Comparison of ENCODE assay signal across 17 cellular contexts in the genomic region with DNA sequence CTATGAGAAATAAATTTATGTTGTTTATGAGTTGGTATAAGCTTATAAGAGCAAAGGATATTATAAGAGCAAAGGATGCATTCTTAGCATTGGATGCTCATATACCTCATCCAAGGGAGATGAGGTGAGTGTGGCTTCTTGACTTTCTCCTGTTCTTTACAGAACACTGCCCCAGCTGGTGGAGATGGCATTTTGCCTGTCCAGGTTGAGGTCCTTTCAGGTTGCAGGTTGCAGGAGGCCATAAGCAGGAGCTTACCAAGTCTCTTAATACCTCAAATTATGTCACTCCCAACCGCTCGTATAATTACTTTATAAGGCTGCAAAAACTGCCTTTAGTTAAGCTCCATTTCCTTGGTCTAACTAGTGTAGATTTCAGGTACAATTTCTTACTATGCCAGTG.
DNase-seq lines count a peak whose midpoint lies in the region; ATAC-seq and TF ChIP-seq lines count a peak whose summit lies in the region.
"Had no signal": no experiment of that assay in that cellular context is flagged by ENCODE, and none has a peak within 500 bp of the region (broad histone marks: within the 10 kb centered on the region; RNA-seq: fewer than 3 reads in every experiment).

No MANE protein-coding gene starts in this region.

- H3K4me1 ChIP-seq in breast epithelium (no peaks in the 10 kb centered on the region), RWPE2 (ENCODE audit: insufficient read depth, poor library complexity, severe bottlenecking) (peaks cover 42% of the 10 kb centered on the region), esophagus (ENCODE audit: control insufficient read depth in 2 of 2, insufficient read depth in 2 of 2, low read length in 1 of 2) (peaks cover 0 to 2% of the 10 kb centered on the region in 2 donors)
- H3K4me1 ChIP-seq: HAP-1 had no signal

- WGBS in esophagus, 2 donors, result 78 to 86% methylated on average over 2 of the region's 2 CpGs
- 92 to 94% methylated on average over 2 of the region's 2 CpGs for WGBS in lower leg skin, 2 donors

- H3K4me3 ChIP-seq in breast epithelium, result no peak overlapping the region
- H3K4me3 ChIP-seq in RWPE2 (ENCODE audit: severe bottlenecking), result no peak overlapping the region
- H3K4me3 ChIP-seq in esophagus (ENCODE audit: low read depth in 1 of 2, low read length in 2 of 2), result no peak overlapping the region
- H3K4me3 ChIP-seq in lower leg skin (ENCODE audit: low read depth, poor library complexity, severe bottlenecking), result no peak overlapping the region
- H3K4me3 ChIP-seq: HAP-1 had no signal

- TF ChIP-seq POLR2A in breast epithelium (IDR thresholded peaks at IDR 0.05), result no peak
- no peak for TF ChIP-seq POLR2A in lower leg skin (IDR thresholded peaks at IDR 0.05)

- no peaks in the 10 kb centered on the region for H3K9me3 Mint-ChIP-seq in MCF 10A (ENCODE audit: unreplicated experiment)
- no peaks in the 10 kb centered on the region for H3K9me3 Mint-ChIP-seq in activated T-helper 2 cell treated with anti-CD3 and anti-CD28 coated beads, Interferon-gamma antibody, Interleukin-2, Interleukin-4, amounts not matched to agents 10 μg/mL and 5 μg/mL and 100 μg/mL, durations not matched to agents 14 hours and 24 hours and 36 hours

- no peak overlapping the region for H3K27ac Mint-ChIP-seq in MCF 10A (ENCODE audit: low read depth, unreplicated experiment)
- H3K27ac Mint-ChIP-seq in activated T-helper 2 cell treated with anti-CD3 and anti-CD28 coated beads, Interferon-gamma antibody, Interleukin-2, Interleukin-4, amounts not matched to agents 10 μg/mL and 5 μg/mL and 100 μg/mL, durations not matched to agents 14 hours and 24 hours and 36 hours, result no peak overlapping the region

- no peaks in the 10 kb centered on the region for H3K27me3 Mint-ChIP-seq in MCF 10A (ENCODE audit: insufficient read depth, unreplicated experiment)
- H3K27me3 Mint-ChIP-seq in activated T-helper 2 cell treated with anti-CD3 and anti-CD28 coated beads, Interferon-gamma antibody, Interleukin-2, Interleukin-4, amounts not matched to agents 10 μg/mL and 5 μg/mL and 100 μg/mL, durations not matched to agents 14 hours and 24 hours and 36 hours (ENCODE audit: low read depth), result no peaks in the 10 kb centered on the region

- H3K36me3 Mint-ChIP-seq in MCF 10A (ENCODE audit: insufficient read depth, unreplicated experiment), result no peaks in the 10 kb centered on the region
- H3K36me3 Mint-ChIP-seq in activated T-helper 2 cell treated with anti-CD3 and anti-CD28 coated beads, Interferon-gamma antibody, Interleukin-2, Interleukin-4, amounts not matched to agents 10 μg/mL and 5 μg/mL and 100 μg/mL, durations not matched to agents 14 hours and 24 hours and 36 hours (ENCODE audit: low read depth), result no peaks in the 10 kb centered on the region

- H3K27ac ChIP-seq in breast epithelium (no peak overlapping the region), RWPE2 (ENCODE audit: poor library complexity, severe bottlenecking) (peak overlapping the region; percentile 96), esophagus (ENCODE audit: low read depth in 2 of 2, low read length in 1 of 2) (peak overlapping the region; percentile 14 to 52)

- H3K36me3 ChIP-seq in breast epithelium (no peaks in the 10 kb centered on the region), RWPE2 (ENCODE audit: low read depth) (no peaks in the 10 kb centered on the region), esophagus (ENCODE audit: control insufficient read depth in 2 of 2, insufficient read depth in 2 of 2, low read length in 1 of 2) (no peaks in the 10 kb centered on the region)
- H3K36me3 ChIP-seq: HAP-1 had no signal

- ATAC-seq in RWPE2 (ENCODE audit: low read depth), result no peak

- POLR2A ChIA-PET in MCF 10A (lab: Yijun Ruan, JAX), result interaction anchor here (0.7 to 1.3 kb wide), 2 partner anchors 15 to 31 kb away, joined by 3 to 4 read pairs; no protein-coding TSS in a partner anchor

- H3K9me3 ChIP-seq in breast epithelium, result no peaks in the 10 kb centered on the region
- H3K9me3 ChIP-seq in RWPE2 (ENCODE audit: severe bottlenecking), result no peaks in the 10 kb centered on the region
- peaks cover 0 to 2% of the 10 kb centered on the region in 2 donors for H3K9me3 ChIP-seq in esophagus (ENCODE audit: control insufficient read depth in 2 of 2, insufficient read depth in 1 of 2, low read depth in 1 of 2, low read length in 1 of 2)
- H3K9me3 ChIP-seq: HAP-1 had no signal

- no peak overlapping the region for H3K4me3 Mint-ChIP-seq in MCF 10A (ENCODE audit: unreplicated experiment)
- H3K4me3 Mint-ChIP-seq in activated T-helper 2 cell treated with anti-CD3 and anti-CD28 coated beads, Interferon-gamma antibody, Interleukin-2, Interleukin-4, amounts not matched to agents 10 μg/mL and 5 μg/mL and 100 μg/mL, durations not matched to agents 14 hours and 24 hours and 36 hours (ENCODE audit: low read depth), result no peak overlapping the region

- TF ChIP-seq CTCF in MCF 10A (IDR thresholded peaks at IDR 0.05; ENCODE audit: unreplicated experiment) (no peak), breast epithelium (IDR thresholded peaks at IDR 0.05) (no peak), RWPE2 (IDR thresholded peaks at IDR 0.05; ENCODE audit: poor library complexity, severe bottlenecking) (no peak), lower leg skin (IDR thresholded peaks at IDR 0.05) (no peak)

- BruUV-seq in MCF 10A (replicated peaks; lab: Mats Ljungman, UMichigan), result no TSS peak

- peaks cover 46% of the 10 kb centered on the region for H3K4me1 Mint-ChIP-seq in MCF 10A (ENCODE audit: insufficient read depth, unreplicated experiment)
- no peaks in the 10 kb centered on the region for H3K4me1 Mint-ChIP-seq in activated T-helper 2 cell treated with anti-CD3 and anti-CD28 coated beads, Interferon-gamma antibody, Interleukin-2, Interleukin-4, amounts not matched to agents 10 μg/mL and 5 μg/mL and 100 μg/mL, durations not matched to agents 14 hours and 24 hours and 36 hours (ENCODE audit: low read depth)

- CTCF ChIA-PET in MCF 10A (lab: Yijun Ruan, JAX), result interaction anchor here (0.7 to 1.9 kb wide), 13 partner anchors 21 to 567 kb away, joined by 3 to 9 read pairs (median 4); a partner anchor contains a TSS

- H3K27me3 ChIP-seq in breast epithelium, result no peaks in the 10 kb centered on the region
- H3K27me3 ChIP-seq in RWPE2 (ENCODE audit: insufficient read depth, poor library complexity, severe bottlenecking), result no peaks in the 10 kb centered on the region
- H3K27me3 ChIP-seq in esophagus (ENCODE audit: control insufficient read depth in 1 of 2, insufficient read depth in 2 of 2, low read length in 2 of 2), result no peaks in the 10 kb centered on the region

- peak; percentile 25 for DNase-seq in MCF 10A (ENCODE audit: unreplicated experiment)
- DNase-seq in breast epithelium (ENCODE audit: low spot score in 2 of 2), result no peak
- DNase-seq in RWPE2 (ENCODE audit: low spot score), result no peak
- DNase-seq in activated T-helper 2 cell treated with anti-CD3 and anti-CD28 coated beads, Interferon-gamma antibody, Interleukin-2, Interleukin-4, amounts not matched to agents 10 μg/mL and 5 μg/mL and 100 μg/mL, durations not matched to agents 14 hours and 24 hours and 36 hours (ENCODE audit: low spot score), result no peak
- DNase-seq in NCI-H2171 (lab: John Stamatoyannopoulos, UW), result no peak
- DNase-seq in lower leg skin (ENCODE audit: low spot score in 2 of 2), result no peak
- DNase-seq in NCI-H2196 (lab: John Stamatoyannopoulos, UW; ENCODE audit: unreplicated experiment), result no peak
- DNase-seq: C1 segment of cervical spinal cord, DMS153, KBM-7, NCI-H1048, NCI-H1436 treated with DMSO at 0.1 percent for 48 hours, NCI-H2029 treated with DMSO at 0.1 percent for 48 hours, NCI-H510A treated with DMSO at 0.1 percent for 48 hours, RPMI8226 had no signal

- intact Hi-C loops in MCF 10A (cut with micrococcal nuclease), result loop anchor here (5.0 kb wide), 1 partner anchor 151 kb away; a partner anchor contains a TSS
- intact Hi-C loops in breast epithelium (cut with DNase I; ENCODE audit: low total_unique reads), result no loop called here
- intact Hi-C loops in activated T-helper 2 cell treated with anti-CD3 and anti-CD28 coated beads, Interferon-gamma antibody, Interleukin-2, Interleukin-4, amounts not matched to agents 10 μg/mL and 5 μg/mL and 100 μg/mL, durations not matched to agents 14 hours and 24 hours and 36 hours (cut with micrococcal nuclease), result no loop called here
- intact Hi-C loops in lower leg skin (cut with DNase I; ENCODE audit: low total_unique reads), result no loop called here

Comparison
In these comparisons a context has a peak if more than half of its experiments do, and no peak if none do; other contexts are left out.
1. H3K27ac ChIP-seq: peak in RWPE2 (single experiment) and esophagus (2 of 2); none in breast epithelium (0 of 2).